Comparison of ENCODE assay signal across 19 cellular contexts in genomic region chr14:91879196-91879595, GRCh38. TPM values are rescaled to one million over a fixed set of nuclear protein-coding genes. Genes with fewer than 3 reads are reported as not detected.
DNase-seq lines count a peak whose midpoint lies in the region; ATAC-seq and TF ChIP-seq lines count a peak whose summit lies in the region.
"Had no signal": no experiment of that assay in that cellular context is flagged by ENCODE, and none has a peak within 500 bp of the region (broad histone marks: within the 10 kb centered on the region; RNA-seq: fewer than 3 reads in every experiment).

No MANE protein-coding gene starts in this region.

- H3K27me3 ChIP-seq in ascending aorta: no peaks in the 10 kb centered on the region
- no peaks in the 10 kb centered on the region for H3K27me3 ChIP-seq in lower lobe of right lung (ENCODE audit: low read depth)
- no peaks in the 10 kb centered on the region for H3K27me3 ChIP-seq in thyroid gland

- H3K4me3 ChIP-seq in ascending aorta: no peak overlapping the region
- no peak overlapping the region for H3K4me3 ChIP-seq in lower lobe of right lung
- H3K4me3 ChIP-seq in thyroid gland (replicated peaks in 1 of 3): no peak overlapping the region
- H3K4me3 ChIP-seq: K562 had no signal

- TF ChIP-seq CTCF in ascending aorta (IDR thresholded peaks at IDR 0.05): no peak
- no peak for TF ChIP-seq CTCF in lower lobe of right lung (IDR thresholded peaks at IDR 0.05)
- TF ChIP-seq CTCF in thyroid gland (IDR thresholded peaks at IDR 0.05): no peak

- H3K36me3 Mint-ChIP-seq in activated naive CD8-positive, alpha-beta T cell treated with anti-CD3 and anti-CD28 coated beads, Interleukin-2, amount 10 ng/mL, durations not matched to agents 7 days and 5 days: peaks cover 3% of the 10 kb centered on the region
- no peaks in the 10 kb centered on the region for H3K36me3 Mint-ChIP-seq in activated naive CD8-positive, alpha-beta T cell treated with anti-CD3 and anti-CD28 coated beads, Interleukin-2, amount 50 U/mL, for 24 hours (ENCODE audit: low read depth)

- H3K36me3 ChIP-seq in ascending aorta (peaks cover 70 to 76% of the 10 kb centered on the region in 2 donors), lower lobe of right lung (peaks cover 32% of the 10 kb centered on the region), thyroid gland (no peaks in the 10 kb centered on the region)

- H3K9me3 Mint-ChIP-seq in activated naive CD8-positive, alpha-beta T cell treated with anti-CD3 and anti-CD28 coated beads, Interleukin-2, amount 10 ng/mL, durations not matched to agents 7 days and 5 days: peaks cover 2% of the 10 kb centered on the region
- H3K9me3 Mint-ChIP-seq in activated naive CD8-positive, alpha-beta T cell treated with anti-CD3 and anti-CD28 coated beads, Interleukin-2, amount 50 U/mL, for 24 hours: no peaks in the 10 kb centered on the region
- H3K9me3 Mint-ChIP-seq: HFFc6 had no signal

- POLR2A ChIA-PET in activated naive CD8-positive, alpha-beta T cell treated with anti-CD3 and anti-CD28 coated beads, Interleukin-2, amount 10 ng/mL, durations not matched to agents 7 days and 5 days (lab: Charles Lee): interaction anchor here (0.6 to 1.9 kb wide), 4 partner anchors 9 to 227 kb away, joined by 3 to 7 read pairs (median 4); partner anchors contain the start of genes ATXN3 and TC2N

- no peak for TF ChIP-seq POLR2A in thyroid gland (IDR thresholded peaks at IDR 0.05)

- H3K27ac Mint-ChIP-seq in activated naive CD8-positive, alpha-beta T cell treated with anti-CD3 and anti-CD28 coated beads, Interleukin-2, amount 10 ng/mL, durations not matched to agents 7 days and 5 days: peak overlapping the region; percentile 3
- no peak overlapping the region for H3K27ac Mint-ChIP-seq in activated naive CD8-positive, alpha-beta T cell treated with anti-CD3 and anti-CD28 coated beads, Interleukin-2, amount 50 U/mL, for 24 hours
- H3K27ac Mint-ChIP-seq: HFFc6 had no signal

- no peak overlapping the region for H3K4me3 Mint-ChIP-seq in activated naive CD8-positive, alpha-beta T cell treated with anti-CD3 and anti-CD28 coated beads, Interleukin-2, amount 10 ng/mL, durations not matched to agents 7 days and 5 days
- H3K4me3 Mint-ChIP-seq in activated naive CD8-positive, alpha-beta T cell treated with anti-CD3 and anti-CD28 coated beads, Interleukin-2, amount 50 U/mL, for 24 hours: no peak overlapping the region
- H3K4me3 Mint-ChIP-seq: HFFc6 had no signal

- peaks cover 0 to 30% of the 10 kb centered on the region in 2 donors for H3K4me1 ChIP-seq in ascending aorta
- peaks cover 25% of the 10 kb centered on the region for H3K4me1 ChIP-seq in lower lobe of right lung
- H3K4me1 ChIP-seq in thyroid gland: peaks cover 0 to 2% of the 10 kb centered on the region in 2 donors

- no peaks in the 10 kb centered on the region for H3K9me3 ChIP-seq in ascending aorta
- no peaks in the 10 kb centered on the region for H3K9me3 ChIP-seq in lower lobe of right lung
- no peaks in the 10 kb centered on the region for H3K9me3 ChIP-seq in thyroid gland
- H3K9me3 ChIP-seq: SK-N-SH had no signal

- peaks cover 29% of the 10 kb centered on the region for H3K4me1 Mint-ChIP-seq in activated naive CD8-positive, alpha-beta T cell treated with anti-CD3 and anti-CD28 coated beads, Interleukin-2, amount 10 ng/mL, durations not matched to agents 7 days and 5 days
- H3K4me1 Mint-ChIP-seq in activated naive CD8-positive, alpha-beta T cell treated with anti-CD3 and anti-CD28 coated beads, Interleukin-2, amount 50 U/mL, for 24 hours: peaks cover 24% of the 10 kb centered on the region

- peaks cover 2% of the 10 kb centered on the region for H3K27me3 Mint-ChIP-seq in activated naive CD8-positive, alpha-beta T cell treated with anti-CD3 and anti-CD28 coated beads, Interleukin-2, amount 10 ng/mL, durations not matched to agents 7 days and 5 days
- H3K27me3 Mint-ChIP-seq in activated naive CD8-positive, alpha-beta T cell treated with anti-CD3 and anti-CD28 coated beads, Interleukin-2, amount 50 U/mL, for 24 hours: no peaks in the 10 kb centered on the region

- peak overlapping the region; percentile 50 to 74 for H3K27ac ChIP-seq in ascending aorta
- H3K27ac ChIP-seq in lower lobe of right lung: peak overlapping the region; percentile 18
- no peak overlapping the region for H3K27ac ChIP-seq in thyroid gland
- H3K27ac ChIP-seq: HL-60 had no signal

- DNase-seq in activated naive CD8-positive, alpha-beta T cell treated with anti-CD3 and anti-CD28 coated beads, Interleukin-2, amount 10 ng/mL, durations not matched to agents 7 days and 5 days: no peak
- no peak for DNase-seq in activated naive CD8-positive, alpha-beta T cell treated with anti-CD3 and anti-CD28 coated beads, Interleukin-2, amount 50 U/mL, for 24 hours
- no peak for DNase-seq in ascending aorta (ENCODE audit: low spot score in 2 of 2)
- DNase-seq in lower lobe of right lung: no peak
- no peak for DNase-seq in thyroid gland
- no peak for DNase-seq in HUDEP-2 (lab: John Stamatoyannopoulos, UW; ENCODE audit: unreplicated experiment in 76 of 76)
- DNase-seq in DMS79 (lab: John Stamatoyannopoulos, UW): no peak
- no peak for DNase-seq in NCI-H1694 (lab: John Stamatoyannopoulos, UW)
- DNase-seq: DMS 273 treated with DMSO at 0.1 percent for 48 hours, HFFc6, NCI-H1436 treated with DMSO at 0.1 percent for 48 hours, NCI-H2081 treated with DMSO at 0.1 percent for 48 hours, NCI-H2227 treated with DMSO at 0.1 percent for 48 hours, NCI-H526, OCI-M1, SK-N-SH had no signal

- ATAC-seq in activated naive CD8-positive, alpha-beta T cell treated with anti-CD3 and anti-CD28 coated beads, Interleukin-2, amount 10 ng/mL, durations not matched to agents 7 days and 5 days (ENCODE audit: low read depth): no peak
- no peak for ATAC-seq in activated naive CD8-positive, alpha-beta T cell treated with anti-CD3 and anti-CD28 coated beads, Interleukin-2, amount 50 U/mL, for 24 hours
- peak in 1 of 2 donors; percentile 12 for ATAC-seq in lower lobe of right lung
- ATAC-seq: K562 had no signal

- WGBS in thyroid gland, 2 donors: 72 to 75% methylated on average over 5 to 6 of the region's 6 CpGs

- intact Hi-C loops in ascending aorta (cut with DNase I): no loop called here
- intact Hi-C loops in lower lobe of right lung (cut with DNase I): no loop called here
- intact Hi-C loops in thyroid gland (cut with DNase I): no loop called here

RNA-seq across cellular contexts. Expression of gene TC2N, which starts 11.9 kb away (rescaled TPM):
- 100 to 1,000 TPM; 163 to 181 TPM for total RNA-seq in activated naive CD8-positive, alpha-beta T cell treated with anti-CD3 and anti-CD28 coated beads, Interleukin-2, amount 10 ng/mL, durations not matched to agents 7 days and 5 days
- total RNA-seq in ascending aorta (37.8 TPM), lower lobe of right lung (53.1 TPM), thyroid gland (100 to 1,000 TPM in 1 of 4 donors, 10 to 100 TPM in 3; 57.5 to 102 (median 78.0) TPM)
- total RNA-seq: A172 had no signal

Comparison
In these comparisons a context has a peak if more than half of its experiments do, and no peak if none do; other contexts are left out.
1. H3K27ac ChIP-seq: peak in ascending aorta (2 of 2) and lower lobe of right lung (single experiment); none in thyroid gland (0 of 3).